In the genomic region with DNA sequence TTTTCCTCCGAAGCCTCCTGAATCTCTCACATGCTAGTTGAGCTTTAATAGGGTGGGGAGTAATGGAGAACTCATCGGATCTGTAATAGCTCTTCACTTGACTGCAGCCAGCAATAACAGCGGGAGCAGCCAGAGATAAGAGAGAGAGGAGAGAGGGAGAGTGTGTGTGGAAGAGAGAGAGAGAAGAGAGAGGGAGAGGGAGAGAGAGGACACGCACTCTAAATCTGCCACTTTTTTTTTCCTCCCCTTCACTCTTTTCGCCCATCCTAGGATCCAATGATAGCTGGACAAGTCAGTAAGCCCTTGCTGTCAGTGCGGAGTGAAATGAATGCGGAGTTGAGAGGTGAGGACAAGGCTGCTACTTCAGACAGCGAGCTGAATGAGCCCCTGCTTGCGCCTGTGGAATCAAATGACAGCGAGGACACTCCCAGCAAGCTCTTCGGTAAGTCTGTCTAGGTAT, we compare ENCODE assay signal across 1 cellular context.
TF ChIP-seq lines count a peak whose summit lies in the region.

No MANE protein-coding gene starts in this region.

TF ChIP-seq in GM23338, 12 proteins besides CTCF, POLR2A, EP300 and RAD21 (continued from another document):
- TF ChIP-seq REST (IDR thresholded peaks at IDR 0.05; ENCODE audit: unreplicated experiment) (no peak), CREB1 (CRISPR knock-in tag; IDR thresholded peaks at IDR 0.05; ENCODE audit: low read depth) (no peak), EZH2 (IDR thresholded peaks at IDR 0.05; ENCODE audit: low read depth, unreplicated experiment) (no peak), JUNB (IDR thresholded peaks at IDR 0.05; ENCODE audit: unreplicated experiment) (no peak)
